Comparison of ENCODE assay signal across 11 cellular contexts in genomic region chr9:19493845-19494244, GRCh38.
A peak's percentile ranks its signal among the peaks of the same experiment; 100 is the strongest.
DNase-seq lines count a peak whose midpoint lies in the region; ATAC-seq and TF ChIP-seq lines count a peak whose summit lies in the region.
"Had no signal": no experiment of that assay in that cellular context is flagged by ENCODE, and none has a peak within 500 bp of the region (broad histone marks: within the 10 kb centered on the region; RNA-seq: fewer than 3 reads in every experiment).

No MANE protein-coding gene starts in this region.

- H3K27ac ChIP-seq in body of pancreas, result peak overlapping the region in 1 of 4 donors; percentile 32
- H3K27ac ChIP-seq: foreskin keratinocyte had no signal

- no peak for DNase-seq in HFFc6
- DNase-seq in fibroblast of mammary gland (ENCODE audit: low read depth), result no peak
- DNase-seq in D341Med (ENCODE audit: low spot score), result no peak
- DNase-seq in NOMO-1 treated with DMSO at 0.1 percent for 48 hours (lab: John Stamatoyannopoulos, UW; ENCODE audit: unreplicated experiment), result no peak
- no peak for DNase-seq in body of pancreas

- ATAC-seq in body of pancreas, result no peak
- no peak for ATAC-seq in GM21367 (IDR thresholded peaks at IDR 0.05; ENCODE audit: unreplicated experiment)

- peak overlapping the region; percentile 44; the same call in 1 of the 2 replicates for H3K4me3 Mint-ChIP-seq in HFFc6
- H3K4me3 Mint-ChIP-seq: activated naive CD4-positive, alpha-beta T cell treated with anti-CD3 and anti-CD28 coated beads, Interleukin-2, amount 50 U/mL, for 24 hours had no signal

- TF ChIP-seq CTCF in HFFc6 (IDR thresholded peaks at IDR 0.05) (no peak), WI38 (IDR thresholded peaks at IDR 0.05; ENCODE audit: low read depth, low read length) (no peak), fibroblast of mammary gland (conservative IDR thresholded peaks at IDR 0.05; ENCODE audit: control insufficient read depth, insufficient read depth, low read depth, low read length) (no peak), body of pancreas (IDR thresholded peaks at IDR 0.05) (no peak)

- H3K27ac Mint-ChIP-seq in HFFc6, result no peak overlapping the region
- H3K27ac Mint-ChIP-seq: activated naive CD4-positive, alpha-beta T cell treated with anti-CD3 and anti-CD28 coated beads, Interleukin-2, amount 50 U/mL, for 24 hours; naive thymus-derived CD4-positive, alpha-beta T cell had no signal

- peak overlapping the region; percentile 91 for H3K4me2 ChIP-seq in skeletal muscle satellite cell (ENCODE audit: low read length)

- H3K9me3 ChIP-seq in skeletal muscle satellite cell (replicated peaks; ENCODE audit: low read length) (no peaks in the 10 kb centered on the region), body of pancreas (no peaks in the 10 kb centered on the region)

- H3K9me3 Mint-ChIP-seq in HFFc6, result no peaks in the 10 kb centered on the region
- H3K9me3 Mint-ChIP-seq: activated naive CD4-positive, alpha-beta T cell treated with anti-CD3 and anti-CD28 coated beads, Interleukin-2, amount 50 U/mL, for 24 hours; naive thymus-derived CD4-positive, alpha-beta T cell had no signal

- 38 to 55% methylated on average over 2 of the region's 2 CpGs for WGBS in body of pancreas, 2 donors

- H3K36me3 Mint-ChIP-seq in HFFc6 (ENCODE audit: low read depth), result no peaks in the 10 kb centered on the region
- H3K36me3 Mint-ChIP-seq: activated naive CD4-positive, alpha-beta T cell treated with anti-CD3 and anti-CD28 coated beads, Interleukin-2, amount 50 U/mL, for 24 hours; naive thymus-derived CD4-positive, alpha-beta T cell had no signal

- H3K27me3 ChIP-seq in skeletal muscle satellite cell (ENCODE audit: control insufficient read depth, insufficient read depth, low read length) (peaks cover 42% of the 10 kb centered on the region), body of pancreas (no peaks in the 10 kb centered on the region)

- H3K4me1 Mint-ChIP-seq in HFFc6 (ENCODE audit: low read depth), result peaks cover 7% of the 10 kb centered on the region

- intact Hi-C loops in body of pancreas (cut with DNase I), result no loop called here

- peak overlapping the region; percentile 57 for H3K4me3 ChIP-seq in WI38 (ENCODE audit: low read depth, low read length)
- H3K4me3 ChIP-seq in fibroblast of mammary gland (ENCODE audit: control insufficient read depth, low read depth, low read length), result peak overlapping the region; percentile 51
- H3K4me3 ChIP-seq in skeletal muscle satellite cell (ENCODE audit: low read length), result peak overlapping the region; percentile 70
- H3K4me3 ChIP-seq in body of pancreas, result no peak overlapping the region

- H3K4me1 ChIP-seq in skeletal muscle satellite cell (ENCODE audit: control insufficient read depth, insufficient read depth, low read length) (peaks cover 13% of the 10 kb centered on the region), body of pancreas (peaks cover 19% of the 10 kb centered on the region)
- H3K4me1 ChIP-seq: foreskin keratinocyte had no signal

- peak overlapping the region; percentile 11 for H3K9ac ChIP-seq in skeletal muscle satellite cell (ENCODE audit: low read depth, low read length)

- no peak for TF ChIP-seq POLR2A in body of pancreas (IDR thresholded peaks at IDR 0.05)

- peaks cover 19% of the 10 kb centered on the region for H3K27me3 Mint-ChIP-seq in HFFc6 (ENCODE audit: insufficient read depth)

- H3K36me3 ChIP-seq in skeletal muscle satellite cell (ENCODE audit: insufficient read depth, low read length) (no peaks in the 10 kb centered on the region), body of pancreas (replicated peaks in 1 of 2; ENCODE audit: insufficient read depth in 1 of 2, low read depth in 2 of 2) (no peaks in the 10 kb centered on the region)

Comparison
In these comparisons a context has a peak if more than half of its experiments do, and no peak if none do; other contexts are left out.
1. H3K4me3 ChIP-seq: peak in WI38 (single experiment), fibroblast of mammary gland (single experiment) and skeletal muscle satellite cell (single experiment); none in body of pancreas (0 of 2).